In genomic region chr3:112774293-112774926, GRCh38 we compare ENCODE assay signal across 14 cellular contexts.
DNase-seq lines count a peak whose midpoint lies in the region; ATAC-seq and TF ChIP-seq lines count a peak whose summit lies in the region.
"Had no signal": no experiment of that assay in that cellular context is flagged by ENCODE, and none has a peak within 500 bp of the region (broad histone marks: within the 10 kb centered on the region; RNA-seq: fewer than 3 reads in every experiment).

No MANE protein-coding gene starts in this region.

- ATAC-seq in Right ventricle myocardium inferior, result no peak
- peak; percentile 29 for ATAC-seq in T-helper 17 cell

- no peak for DNase-seq in left ventricle myocardium inferior
- DNase-seq in Right ventricle myocardium inferior (ENCODE audit: missing footprints), result no peak
- DNase-seq in T-helper 17 cell, result no peak
- DNase-seq in fibroblast of the conjunctiva (ENCODE audit: low read depth), result peak; percentile 63
- DNase-seq in uterus, result no peak
- DNase-seq in NCI-H2171 (lab: John Stamatoyannopoulos, UW), result no peak
- DNase-seq in head of caudate nucleus, result no peak
- no peak for DNase-seq in cerebellum (ENCODE audit: low spot score)
- DNase-seq: amniotic stem cell, SHP77 treated with DMSO at 0.1 percent for 48 hours had no signal

- no peak for TF ChIP-seq CTCF in left ventricle myocardium inferior (IDR thresholded peaks at IDR 0.05; ENCODE audit: borderline replicate concordance)
- TF ChIP-seq CTCF in uterus (IDR thresholded peaks at IDR 0.05), result no peak

- H3K36me3 Mint-ChIP-seq in T-helper 17 cell (ENCODE audit: low read depth), result peaks cover 3% of the 10 kb centered on the region

- intact Hi-C loops in left ventricle myocardium inferior (cut with micrococcal nuclease) (no loop called here), Right ventricle myocardium inferior (cut with DNase I) (no loop called here), uterus (cut with DNase I; ENCODE audit: low total_unique reads) (no loop called here), head of caudate nucleus (cut with DNase I) (no loop called here)

- H3K27me3 Mint-ChIP-seq in T-helper 17 cell, result no peaks in the 10 kb centered on the region

- H3K9me3 ChIP-seq in left ventricle myocardium inferior (replicated peaks), result no peaks in the 10 kb centered on the region
- H3K9me3 ChIP-seq in T-helper 17 cell (ENCODE audit: control insufficient read depth, low read length, poor library complexity, severe bottlenecking), result no peaks in the 10 kb centered on the region
- no peaks in the 10 kb centered on the region for H3K9me3 ChIP-seq in uterus

- peaks cover 42% of the 10 kb centered on the region for H3K4me1 Mint-ChIP-seq in T-helper 17 cell

- H3K4me3 ChIP-seq in left ventricle myocardium inferior (no peak overlapping the region), uterus (no peak overlapping the region)
- H3K4me3 ChIP-seq: hepatocyte had no signal

- no peaks in the 10 kb centered on the region for H3K36me3 ChIP-seq in left ventricle myocardium inferior
- H3K36me3 ChIP-seq in uterus, result no peaks in the 10 kb centered on the region

- TF ChIP-seq POLR2A in uterus (IDR thresholded peaks at IDR 0.05), result no peak

- H3K27ac Mint-ChIP-seq in T-helper 17 cell, result peak overlapping the region; percentile 82
- H3K27ac Mint-ChIP-seq: activated CD4-positive, alpha-beta T cell treated with anti-CD3 and anti-CD28 coated beads, Interleukin-2, amount 10 ng/mL, durations not matched to agents 24 days and 14 days had no signal

- peak overlapping the region; percentile 83 for H3K4me3 Mint-ChIP-seq in T-helper 17 cell
- H3K4me3 Mint-ChIP-seq: activated CD4-positive, alpha-beta T cell treated with anti-CD3 and anti-CD28 coated beads, Interleukin-2, amount 10 ng/mL, durations not matched to agents 24 days and 14 days; nephron had no signal

- peaks cover 10% of the 10 kb centered on the region for H3K27me3 ChIP-seq in left ventricle myocardium inferior (ENCODE audit: low read depth)
- no peaks in the 10 kb centered on the region for H3K27me3 ChIP-seq in uterus
- H3K27me3 ChIP-seq: hepatocyte had no signal

- H3K27ac ChIP-seq in left ventricle myocardium inferior (replicated peaks), result peak overlapping the region; percentile 70
- peak overlapping the region; percentile 43 to 54 for H3K27ac ChIP-seq in uterus
- H3K27ac ChIP-seq: C4-2B, hepatocyte had no signal

- H3K4me1 ChIP-seq in left ventricle myocardium inferior (peaks cover 5% of the 10 kb centered on the region), uterus (peaks cover 5 to 8% of the 10 kb centered on the region in 2 donors)
